ENCODE assay signal across 8 cellular contexts in genomic region chr11:73152861-73153483, GRCh38. TPM values are rescaled to one million over a fixed set of nuclear protein-coding genes. Genes with fewer than 3 reads are reported as not detected.
DNase-seq lines count a peak whose midpoint lies in the region; ATAC-seq, FAIRE-seq and TF ChIP-seq lines count a peak whose summit lies in the region.

No MANE protein-coding gene starts in this region.

- DNase-seq in NCI-H510A treated with DMSO at 0.1 percent for 48 hours (lab: John Stamatoyannopoulos, UW), result peak; percentile 67
- DNase-seq in stimulated activated effector memory CD8-positive, alpha-beta T cell treated with anti-CD3 and anti-CD28 coated beads, Interleukin-12 subunit alpha, Interleukin-12 subunit beta, amount 100 ng/mL, for 72 hours (ENCODE audit: low spot score in 2 of 2), result no peak
- DNase-seq in HTR-8/SVneo (ENCODE audit: insufficient read length, low spot score), result no peak
- no peak for DNase-seq in GM03348 (ENCODE audit: low spot score)
- DNase-seq in NCI-H526 treated with DMSO at 0.1 percent for 48 hours (lab: John Stamatoyannopoulos, UW), result no peak

- peaks cover 35% of the 10 kb centered on the region for H3K4me1 Mint-ChIP-seq in brain
- H3K4me1 Mint-ChIP-seq in stimulated activated effector memory CD8-positive, alpha-beta T cell treated with anti-CD3 and anti-CD28 coated beads, Interleukin-12 subunit alpha, Interleukin-12 subunit beta, amount 100 ng/mL, for 72 hours, result peaks cover 44% of the 10 kb centered on the region

- no peak for TF ChIP-seq CTCF in brain (conservative IDR thresholded peaks at IDR 0.05)

- peak overlapping the region in 1 of 5 experiments; percentile 7 for H3K4me3 Mint-ChIP-seq in brain
- no peak overlapping the region for H3K4me3 Mint-ChIP-seq in stimulated activated effector memory CD8-positive, alpha-beta T cell treated with anti-CD3 and anti-CD28 coated beads, Interleukin-12 subunit alpha, Interleukin-12 subunit beta, amount 100 ng/mL, for 72 hours

- peak; percentile 71 for ATAC-seq in GM18870 (IDR thresholded peaks at IDR 0.05; ENCODE audit: unreplicated experiment)
- peak; percentile 60 for ATAC-seq in HG02763 (IDR thresholded peaks at IDR 0.05; ENCODE audit: unreplicated experiment)
- ATAC-seq in stimulated activated effector memory CD8-positive, alpha-beta T cell treated with anti-CD3 and anti-CD28 coated beads, Interleukin-12 subunit alpha, Interleukin-12 subunit beta, amount 100 ng/mL, for 72 hours, result peak; percentile 63

- no peak for FAIRE-seq in HTR-8/SVneo (lab: Jason Lieb, UNC)

- peak overlapping the region in 3 of 5 experiments; percentile 4 to 19 (median 16) for H3K27ac Mint-ChIP-seq in brain
- peak overlapping the region; percentile 20 for H3K27ac Mint-ChIP-seq in stimulated activated effector memory CD8-positive, alpha-beta T cell treated with anti-CD3 and anti-CD28 coated beads, Interleukin-12 subunit alpha, Interleukin-12 subunit beta, amount 100 ng/mL, for 72 hours

- no peaks in the 10 kb centered on the region for H3K36me3 Mint-ChIP-seq in brain
- no peaks in the 10 kb centered on the region for H3K36me3 Mint-ChIP-seq in stimulated activated effector memory CD8-positive, alpha-beta T cell treated with anti-CD3 and anti-CD28 coated beads, Interleukin-12 subunit alpha, Interleukin-12 subunit beta, amount 100 ng/mL, for 72 hours

- H3K27me3 Mint-ChIP-seq in brain, result peaks cover 3% of the 10 kb centered on the region

- peaks cover 0 to 4% (median 0%) of the 10 kb centered on the region in 5 experiments for H3K9me3 Mint-ChIP-seq in brain
- H3K9me3 Mint-ChIP-seq in stimulated activated effector memory CD8-positive, alpha-beta T cell treated with anti-CD3 and anti-CD28 coated beads, Interleukin-12 subunit alpha, Interleukin-12 subunit beta, amount 100 ng/mL, for 72 hours, result no peaks in the 10 kb centered on the region

RNA-seq across cellular contexts. Expression of gene FCHSD2, which starts 10.9 kb away (rescaled TPM):
- polyA plus RNA-seq in brain (ENCODE audit: insufficient read depth, low read depth, low replicate concordance), result 23.8 TPM
